8 cellular contexts compared by ENCODE assay signal in the genomic region with DNA sequence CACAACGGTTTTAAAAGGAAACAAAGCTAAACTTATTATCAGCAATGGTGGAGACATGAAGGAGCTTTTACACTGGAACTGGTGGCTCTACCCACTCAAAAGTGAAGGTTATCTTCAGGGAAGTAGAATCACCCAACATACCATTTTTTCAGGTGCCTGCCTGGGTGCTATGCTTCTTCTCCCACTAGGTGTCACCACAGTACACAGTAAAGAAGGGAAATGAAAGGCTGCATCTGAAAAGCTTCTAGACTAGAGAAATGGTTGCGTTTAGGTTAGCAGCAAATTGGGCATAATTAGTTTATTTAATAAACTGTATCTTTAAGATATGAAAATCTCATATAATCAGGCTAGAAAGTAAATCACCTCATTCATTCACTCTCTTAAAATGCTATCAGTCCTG. TPM values are rescaled to one million over a fixed set of nuclear protein-coding genes. Genes with fewer than 3 reads are reported as not detected.
DNase-seq lines count a peak whose midpoint lies in the region; ATAC-seq and TF ChIP-seq lines count a peak whose summit lies in the region.

No MANE protein-coding gene starts in this region.

- H3K27ac Mint-ChIP-seq in MCF 10A (ENCODE audit: low read depth, unreplicated experiment), result no peak overlapping the region

- H3K27me3 Mint-ChIP-seq in MCF 10A (ENCODE audit: insufficient read depth, unreplicated experiment), result no peaks in the 10 kb centered on the region

- ATAC-seq in HG02981 (IDR thresholded peaks at IDR 0.05; ENCODE audit: unreplicated experiment), result no peak

- TF ChIP-seq CTCF in AG04449 (IDR thresholded peaks at IDR 0.05; ENCODE audit: insufficient read depth, low read length, missing control alignments) (peak; percentile 73), GM12864 (IDR thresholded peaks at IDR 0.05; ENCODE audit: low read depth, low read length, missing control alignments) (peak; percentile 76), MCF 10A (IDR thresholded peaks at IDR 0.05; ENCODE audit: unreplicated experiment) (peak; percentile 86)

- in situ Hi-C loops in KBM-7 (cut with MboI; ENCODE audit: low pct_unique_long_range_greater_than_20kb, low sequenced_read_pairs), result no loop called here

- POLR2A ChIA-PET in AG04449 (lab: Yijun Ruan, JAX) (no interaction called here), MCF 10A (lab: Yijun Ruan, JAX) (interaction anchor here (0.7 to 1.5 kb wide), 3 partner anchors 47 to 1783 kb away, joined by 3 to 4 read pairs (median 4); partner anchors contain the start of gene SELENOK)

- H3K4me3 Mint-ChIP-seq in MCF 10A (ENCODE audit: unreplicated experiment), result no peak overlapping the region

- H3K4me1 Mint-ChIP-seq in MCF 10A (ENCODE audit: insufficient read depth, unreplicated experiment), result peaks cover 5% of the 10 kb centered on the region

- CTCF ChIA-PET in AG04449 (lab: Yijun Ruan, JAX) (interaction anchor here (0.7 to 3.0 kb wide), 28 partner anchors 9 to 1810 kb away, joined by 3 to 22 read pairs (median 4); partner anchors contain the start of genes ACTR8 and SELENOK), MCF 10A (lab: Yijun Ruan, JAX) (interaction anchor here (0.5 to 5.0 kb wide), 87 partner anchors 9 to 1211 kb away, joined by 3 to 51 read pairs (median 4); no protein-coding TSS in a partner anchor)

- H3K36me3 Mint-ChIP-seq in MCF 10A (ENCODE audit: insufficient read depth, unreplicated experiment), result no peaks in the 10 kb centered on the region

- H3K4me3 ChIP-seq in AG04449 (ENCODE audit: low read depth, low read length) (no peak overlapping the region), GM12864 (ENCODE audit: low read depth, low read length) (no peak overlapping the region)

- BruUV-seq in MCF 10A (replicated peaks; lab: Mats Ljungman, UMichigan), result no TSS peak

- intact Hi-C loops in MCF 10A (cut with micrococcal nuclease), result loop anchor here (1.0 to 5.0 kb wide), 5 partner anchors 208 to 914 kb away; no protein-coding TSS in a partner anchor

- DNase-seq in AG04449 (ENCODE audit: low read depth, low spot score), result no peak
- peak; percentile 16 for DNase-seq in GM12864 (ENCODE audit: low read depth)
- peak; percentile 73 for DNase-seq in KBM-7
- peak; percentile 61 for DNase-seq in RPMI7951 (ENCODE audit: low read depth)
- DNase-seq in MCF 10A (ENCODE audit: unreplicated experiment), result peak; percentile 60
- DNase-seq in iris pigment epithelial cell (ENCODE audit: low read depth), result peak; percentile 59
- DNase-seq in stimulated activated CD8-positive, alpha-beta memory T cell treated with anti-CD3 and anti-CD28 coated beads, Interleukin-4, amount 100 ng/mL, for 48 hours, result peak; percentile 42

- no peaks in the 10 kb centered on the region for H3K9me3 Mint-ChIP-seq in MCF 10A (ENCODE audit: unreplicated experiment)

RNA-seq across cellular contexts. Expression of gene SELENOK, which starts 47.0 kb away (rescaled TPM):
- 145 and 165 TPM in 2 replicates for total RNA-seq in RPMI7951 (2014; rRNA removed; shearing (Covaris generic))
- 55.6 and 66.4 TPM in 2 replicates for total RNA-seq in MCF 10A (2022)

RNA-seq across cellular contexts. Expression of gene ACTR8, which starts 56.7 kb away (rescaled TPM):
- total RNA-seq in RPMI7951 (2014; rRNA removed; shearing (Covaris generic)), result 22.5 and 23.8 TPM in 2 replicates
- 27.7 and 37.1 TPM in 2 replicates for total RNA-seq in MCF 10A (2022)
